Comparison of ENCODE assay signal across 15 cellular contexts in genomic region chr13:33633701-33634525, GRCh38.
DNase-seq lines count a peak whose midpoint lies in the region; ATAC-seq lines count a peak whose summit lies in the region.
"Had no signal": no experiment of that assay in that cellular context is flagged by ENCODE, and none has a peak within 500 bp of the region (broad histone marks: within the 10 kb centered on the region; RNA-seq: fewer than 3 reads in every experiment).

No MANE protein-coding gene starts in this region.

- no peak overlapping the region for H3K27ac Mint-ChIP-seq in activated naive CD4-positive, alpha-beta T cell treated with anti-CD3 and anti-CD28 coated beads, Interleukin-2, amount 50 U/mL, for 72 hours
- H3K27ac Mint-ChIP-seq: naive thymus-derived CD4-positive, alpha-beta T cell had no signal

- no peak for ATAC-seq in GM21737 (IDR thresholded peaks at IDR 0.05; ENCODE audit: unreplicated experiment)
- ATAC-seq in activated naive CD4-positive, alpha-beta T cell treated with anti-CD3 and anti-CD28 coated beads, Interleukin-2, amount 50 U/mL, for 72 hours, result no peak
- ATAC-seq: naive thymus-derived CD4-positive, alpha-beta T cell had no signal

- peaks cover 1 to 2% of the 10 kb centered on the region in 2 donors for H3K9me3 Mint-ChIP-seq in activated naive CD4-positive, alpha-beta T cell treated with anti-CD3 and anti-CD28 coated beads, Interleukin-2, amount 50 U/mL, for 72 hours

- H3K27ac ChIP-seq in caudate nucleus (ENCODE audit: low read depth, low read length) (peak overlapping the region; percentile 96), substantia nigra (ENCODE audit: low read depth, low read length, poor library complexity, severe bottlenecking) (peak overlapping the region; percentile 93)
- H3K27ac ChIP-seq: HL-60, upper lobe of left lung, WERI-Rb-1 had no signal

- H3K36me3 Mint-ChIP-seq in activated naive CD4-positive, alpha-beta T cell treated with anti-CD3 and anti-CD28 coated beads, Interleukin-2, amount 50 U/mL, for 72 hours, result peaks cover 0 to 11% of the 10 kb centered on the region in 2 donors
- H3K36me3 Mint-ChIP-seq: naive thymus-derived CD4-positive, alpha-beta T cell had no signal

- DNase-seq in NCI-H460 (ENCODE audit: extremely low read depth, low read depth), result peak; percentile 14
- peak in 38 of 61 donors; percentile 4 to 61 (median 27) for DNase-seq in caudate nucleus (lab: John Stamatoyannopoulos, UW)
- peak; percentile 46 for DNase-seq in left kidney (ENCODE audit: low read depth, low spot score)
- DNase-seq in substantia nigra (lab: John Stamatoyannopoulos, UW), result peak in 31 of 49 donors; percentile 7 to 72 (median 23)
- DNase-seq in NOMO-1 treated with DMSO at 0.1 percent for 48 hours (lab: John Stamatoyannopoulos, UW; ENCODE audit: unreplicated experiment), result no peak
- DNase-seq in activated naive CD4-positive, alpha-beta T cell treated with anti-CD3 and anti-CD28 coated beads, Interleukin-2, amount 50 U/mL, for 72 hours (ENCODE audit: low spot score in 2 of 2), result no peak
- DNase-seq in activated CD4-positive, alpha-beta T cell treated with anti-CD3 and anti-CD28 coated beads for 1 hour, result no peak
- DNase-seq: activated T-cell treated with anti-CD3 and anti-CD28 coated beads for 4 hours; Calu3; MG63; naive thymus-derived CD4-positive, alpha-beta T cell; WERI-Rb-1 had no signal

Comparison
In these comparisons a context has a peak if more than half of its experiments do, and no peak if none do; other contexts are left out.
1. DNase-seq: peak in NCI-H460 (single experiment), caudate nucleus (38 of 61), left kidney (single experiment) and substantia nigra (31 of 49); none in NOMO-1 treated with DMSO at 0.1 percent for 48 hours (single experiment), activated naive CD4-positive, alpha-beta T cell treated with anti-CD3 and anti-CD28 coated beads, Interleukin-2, amount 50 U/mL, for 72 hours (0 of 2) and activated CD4-positive, alpha-beta T cell treated with anti-CD3 and anti-CD28 coated beads for 1 hour (single experiment).